ENCODE assay signal across 11 cellular contexts in the genomic region with DNA sequence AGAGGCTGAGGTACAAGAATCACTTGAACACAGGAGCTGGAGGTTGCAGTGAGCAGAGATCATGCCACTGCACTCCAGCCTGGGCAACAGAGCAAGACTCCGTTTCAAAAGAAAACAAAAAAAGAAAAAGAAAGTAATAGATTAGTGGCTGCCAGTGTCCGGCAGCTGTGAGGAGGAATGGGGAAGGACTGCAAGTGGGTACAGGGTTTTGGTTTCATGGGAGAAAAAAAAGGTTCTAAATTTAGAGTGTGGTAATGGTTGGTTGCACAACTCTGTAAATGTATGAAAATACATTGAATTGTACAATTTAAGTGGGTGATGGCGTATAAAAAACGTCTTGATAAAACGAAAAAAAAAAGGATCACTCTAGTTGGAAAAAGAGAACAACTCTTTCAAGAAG. TPM values are rescaled to one million over a fixed set of nuclear protein-coding genes. Genes with fewer than 3 reads are reported as not detected.
DNase-seq lines count a peak whose midpoint lies in the region; ATAC-seq and TF ChIP-seq lines count a peak whose summit lies in the region.
"Had no signal": no experiment of that assay in that cellular context is flagged by ENCODE, and none has a peak within 500 bp of the region (broad histone marks: within the 10 kb centered on the region; RNA-seq: fewer than 3 reads in every experiment).

No MANE protein-coding gene starts in this region.

- no peak overlapping the region for H3K4me3 ChIP-seq in KMS-11 (IDR thresholded peaks at IDR 0.05; ENCODE audit: insufficient read depth, low read depth, low read length)
- H3K4me3 ChIP-seq in aorta (ENCODE audit: low read length in 2 of 2), result no peak overlapping the region
- H3K4me3 ChIP-seq: gastroesophageal sphincter had no signal

- H2AFZ ChIP-seq in KMS-11 (ENCODE audit: low read depth), result no peak overlapping the region

- no peak for TF ChIP-seq CTCF in KMS-11 (conservative IDR thresholded peaks at IDR 0.05; ENCODE audit: low read depth, low read length)
- TF ChIP-seq CTCF in neural crest cell (conservative IDR thresholded peaks at IDR 0.05), result no peak
- TF ChIP-seq CTCF in nephron progenitor cell (IDR thresholded peaks at IDR 0.05), result no peak

- H3K36me3 Mint-ChIP-seq in neural crest cell (ENCODE audit: low read depth) (peaks cover 7% of the 10 kb centered on the region), nephron progenitor cell (ENCODE audit: low read depth) (peaks cover 95% of the 10 kb centered on the region)

- H3K4me1 ChIP-seq in KMS-11 (ENCODE audit: low read depth, poor library complexity, severe bottlenecking) (peaks cover 19% of the 10 kb centered on the region), aorta (ENCODE audit: control insufficient read depth in 1 of 2, insufficient read depth in 2 of 2, low read length in 2 of 2) (peaks cover 0 to 2% of the 10 kb centered on the region in 2 donors)

- ATAC-seq in GM19025 (IDR thresholded peaks at IDR 0.05; ENCODE audit: low read depth, unreplicated experiment) (peak; percentile 89), HG02759 (IDR thresholded peaks at IDR 0.05; ENCODE audit: unreplicated experiment) (peak; percentile 85), aorta (ENCODE audit: low FRiP score) (no peak)
- ATAC-seq: gastroesophageal sphincter had no signal

- peak overlapping the region; percentile 43 for H3K27ac Mint-ChIP-seq in neural crest cell (ENCODE audit: unreplicated experiment)
- H3K27ac Mint-ChIP-seq in nephron progenitor cell, result no peak overlapping the region

- no peaks in the 10 kb centered on the region for H3K79me2 ChIP-seq in KMS-11 (ENCODE audit: insufficient read depth, low read depth)

- 74 to 76% methylated on average over 5 of the region's 5 CpGs for WGBS in aorta, 2 donors

- H4K20me1 ChIP-seq in KMS-11 (ENCODE audit: insufficient read depth), result no peaks in the 10 kb centered on the region

- no peak overlapping the region for H3K9ac ChIP-seq in KMS-11

- no peaks in the 10 kb centered on the region for H3K9me3 ChIP-seq in aorta (ENCODE audit: control insufficient read depth, low read length)
- H3K9me3 ChIP-seq: gastroesophageal sphincter had no signal

- H3K4me1 Mint-ChIP-seq in neural crest cell (peaks cover 8% of the 10 kb centered on the region), nephron progenitor cell (peaks cover 21% of the 10 kb centered on the region)

- H3K27me3 Mint-ChIP-seq in neural crest cell (ENCODE audit: low read depth) (no peaks in the 10 kb centered on the region), nephron progenitor cell (ENCODE audit: low read depth, poor library complexity) (no peaks in the 10 kb centered on the region)

- H3K4me3 Mint-ChIP-seq in neural crest cell (peak overlapping the region; percentile 15), nephron progenitor cell (no peak overlapping the region)

- H3K27ac ChIP-seq in KMS-11, result no peak overlapping the region
- H3K27ac ChIP-seq in aorta (ENCODE audit: low read depth in 1 of 2, low read length in 2 of 2), result no peak overlapping the region
- H3K27ac ChIP-seq: gastroesophageal sphincter had no signal

- H3K36me3 ChIP-seq in KMS-11 (ENCODE audit: insufficient read depth) (peaks cover 7% of the 10 kb centered on the region; the same call in 1 of the 2 replicates), aorta (ENCODE audit: control insufficient read depth in 1 of 2, insufficient read depth in 2 of 2, low read length in 1 of 2) (no peaks in the 10 kb centered on the region)

- intact Hi-C loops in aorta (cut with DNase I), result loop anchor here in 1 of 2 donors (10.0 kb wide), 1 partner anchor 52 kb away; no protein-coding TSS in a partner anchor

- DNase-seq in neural crest cell (ENCODE audit: low read depth, low spot score), result no peak
- DNase-seq in GM03348 (ENCODE audit: low spot score), result no peak
- DNase-seq in NCI-H1436 treated with DMSO at 0.1 percent for 48 hours (lab: John Stamatoyannopoulos, UW), result no peak
- DNase-seq in nephron progenitor cell, result no peak
- DNase-seq in aorta, result no peak
- DNase-seq: NCI-H1092 treated with DMSO at 0.1 percent for 48 hours, T-helper 9 cell had no signal

- H3K9me3 Mint-ChIP-seq in neural crest cell, result no peaks in the 10 kb centered on the region
- no peaks in the 10 kb centered on the region for H3K9me3 Mint-ChIP-seq in nephron progenitor cell

- H3K27me3 ChIP-seq in KMS-11 (ENCODE audit: insufficient read depth, low read depth), result no peaks in the 10 kb centered on the region
- H3K27me3 ChIP-seq in aorta (ENCODE audit: control insufficient read depth in 1 of 2, insufficient read depth in 2 of 2, low read length in 1 of 2), result no peaks in the 10 kb centered on the region
- H3K27me3 ChIP-seq: gastroesophageal sphincter had no signal

- H3K4me2 ChIP-seq in KMS-11, result peak overlapping the region; percentile 22

RNA-seq across cellular contexts. Expression of a gene that starts 6.7 kb away (rescaled TPM):
- total RNA-seq in neural crest cell, result 19.7 and 22.7 TPM in 2 replicates
- total RNA-seq in aorta, result 10 to 100 TPM in 1 of 2 donors, 1 to 10 TPM in 1; 5.6 to 12.5 TPM
- polyA plus RNA-seq in aorta, result 1 to 10 TPM; 3.1 to 7.1 TPM

RNA-seq across cellular contexts. Expression of a gene that starts 34.8 kb away (rescaled TPM):
- 56.5 and 57.5 TPM in 2 replicates for total RNA-seq in neural crest cell
- 10 to 100 TPM; 55.7 to 67.4 TPM for total RNA-seq in aorta
- polyA plus RNA-seq in aorta, result 10 to 100 TPM; 15.7 to 43.3 TPM

RNA-seq across cellular contexts. Expression of a gene that starts 35.2 kb away (rescaled TPM):
- total RNA-seq in neural crest cell (0.23 and 0.42 TPM in 2 replicates), aorta (under 1 TPM in 1 of 2 donors, not detected in 1; 0.33 TPM)
- polyA plus RNA-seq in aorta, result under 1 TPM in 1 of 2 donors, not detected in 1; 0.67 TPM
- total RNA-seq: gastroesophageal sphincter had no signal
